ENCODE assay signal across 15 cellular contexts in genomic region chr22:50601669-50602337, GRCh38. TPM values are rescaled to one million over a fixed set of nuclear protein-coding genes. Genes with fewer than 3 reads are reported as not detected.
A peak's percentile ranks its signal among the peaks of the same experiment; 100 is the strongest.
DNase-seq lines count a peak whose midpoint lies in the region; ATAC-seq and TF ChIP-seq lines count a peak whose summit lies in the region.
"Had no signal": no experiment of that assay in that cellular context is flagged by ENCODE, and none has a peak within 500 bp of the region (broad histone marks: within the 10 kb centered on the region; RNA-seq: fewer than 3 reads in every experiment).

No MANE protein-coding gene starts in this region.

- H3T11ph ChIP-seq in H9 (ENCODE audit: low read length), result no peak overlapping the region

- H3K4me1 Mint-ChIP-seq in H9, result peaks cover 13 to 14% of the 10 kb centered on the region in 2 experiments
- H3K4me1 Mint-ChIP-seq in activated naive CD8-positive, alpha-beta T cell (ENCODE audit: low read depth), result peaks cover 15% of the 10 kb centered on the region

- no peak overlapping the region for H4K91ac ChIP-seq in H9 (ENCODE audit: insufficient read length, low read depth, low read length)

- H3K23ac ChIP-seq in H9 (ENCODE audit: insufficient read length, low read depth, low read length), result no peak overlapping the region

- TF ChIP-seq EP300 in neural cell (conservative IDR thresholded peaks at IDR 0.05; ENCODE audit: poor library complexity, severe bottlenecking), result no peak

- H3K36me3 ChIP-seq in neural cell (ENCODE audit: insufficient read depth, low read length), result no peaks in the 10 kb centered on the region
- H3K36me3 ChIP-seq: ascending aorta, SJSA1 had no signal

- no peak for ATAC-seq in GM18861 (IDR thresholded peaks at IDR 0.05; ENCODE audit: unreplicated experiment)

- no peak overlapping the region for H2BK5ac ChIP-seq in H9 (ENCODE audit: insufficient read length, low read length)

- H3K4me2 ChIP-seq in H9 (ENCODE audit: insufficient read depth, insufficient read length, low read length) (no peak overlapping the region), neural cell (ENCODE audit: low read length) (peak overlapping the region; percentile 41)

- H3K14ac ChIP-seq in H9 (ENCODE audit: insufficient read depth, low read length), result no peak overlapping the region

- H3K27ac ChIP-seq in H9 (ENCODE audit: insufficient read length, low read depth, low read length) (no peak overlapping the region), neural cell (ENCODE audit: low read length) (peak overlapping the region; percentile 73)
- H3K27ac ChIP-seq: ascending aorta, HL-60, SJSA1, testis had no signal

- H4K20me1 ChIP-seq in H9 (ENCODE audit: control insufficient read depth, insufficient read depth, insufficient read length) (no peaks in the 10 kb centered on the region), neural cell (ENCODE audit: insufficient read depth) (no peaks in the 10 kb centered on the region)

- H2BK15ac ChIP-seq in H9 (ENCODE audit: low read depth, low read length), result no peak overlapping the region

- H3K27me3 Mint-ChIP-seq in H9 (ENCODE audit: low read depth), result peaks cover 54% of the 10 kb centered on the region
- peaks cover 19% of the 10 kb centered on the region for H3K27me3 Mint-ChIP-seq in activated naive CD8-positive, alpha-beta T cell

- peak overlapping the region; percentile 93 for H3K4me3 ChIP-seq in neural cell (ENCODE audit: low read length)
- H3K4me3 ChIP-seq: SJSA1 had no signal

- H2AK5ac ChIP-seq in H9 (ENCODE audit: insufficient read length, low read length), result no peak overlapping the region

- no peaks in the 10 kb centered on the region; the same call in 1 of the 2 replicates for H3K4me1 ChIP-seq in H9 (ENCODE audit: insufficient read depth, low read length)
- H3K4me1 ChIP-seq: SJSA1 had no signal

- H3K9me2 ChIP-seq in neural cell (ENCODE audit: insufficient read depth, low read length), result no peaks in the 10 kb centered on the region

- no peak overlapping the region for H4K5ac ChIP-seq in H9 (ENCODE audit: insufficient read length, low read depth, low read length)

- no peaks in the 10 kb centered on the region; a peak in 1 of 5 replicates for H3K9me3 Mint-ChIP-seq in H9
- H3K9me3 Mint-ChIP-seq in activated naive CD8-positive, alpha-beta T cell (ENCODE audit: low read depth), result no peaks in the 10 kb centered on the region

- H3K9me3 ChIP-seq in H9 (ENCODE audit: control insufficient read depth, low read depth, low read length) (no peaks in the 10 kb centered on the region), neural cell (ENCODE audit: low read length) (no peaks in the 10 kb centered on the region)
- H3K9me3 ChIP-seq: ascending aorta, SJSA1, testis had no signal

- whole genome bisulfite sequencing in H9 (ENCODE audit: extremely low coverage, insufficient read length, low lambda C conversion rate), result no CpG with 5 or more reads among the region's 12 CpGs

- H3K56ac ChIP-seq in H9 (ENCODE audit: insufficient read length, low read depth, low read length), result no peak overlapping the region

- no peak overlapping the region for H2BK12ac ChIP-seq in H9 (ENCODE audit: insufficient read length, low read depth, low read length)

- H4K8ac ChIP-seq in H9 (replicated peaks; ENCODE audit: insufficient read length, low read depth, low read length), result no peak overlapping the region

- H3K9ac ChIP-seq in H9 (ENCODE audit: extremely low read depth, insufficient read length, low read length) (no peak overlapping the region), neural cell (ENCODE audit: low read length) (peak overlapping the region; percentile 89)

- no peaks in the 10 kb centered on the region for H3K36me3 Mint-ChIP-seq in H9 (ENCODE audit: insufficient read depth in 1 of 3, low read depth in 3 of 3)
- peaks cover 5% of the 10 kb centered on the region for H3K36me3 Mint-ChIP-seq in activated naive CD8-positive, alpha-beta T cell

- no peaks in the 10 kb centered on the region for H3K79me2 ChIP-seq in H9 (ENCODE audit: insufficient read depth, low read length)
- no peaks in the 10 kb centered on the region for H3K79me2 ChIP-seq in neural cell (replicated peaks; ENCODE audit: insufficient read depth, low read length)

- H3K18ac ChIP-seq in H9 (ENCODE audit: insufficient read length, low read depth, low read length), result no peak overlapping the region

- H3K4ac ChIP-seq in H9 (ENCODE audit: low read depth, low read length), result no peak overlapping the region

- no peak overlapping the region for H2BK120ac ChIP-seq in H9 (ENCODE audit: low read depth, low read length, poor library complexity, severe bottlenecking)

- H3K27ac Mint-ChIP-seq in H9, result peak overlapping the region in 1 of 3 experiments; percentile 23; a peak in 1 of 7 replicates
- no peak overlapping the region for H3K27ac Mint-ChIP-seq in activated naive CD8-positive, alpha-beta T cell

- no peaks in the 10 kb centered on the region for H3K79me1 ChIP-seq in H9 (ENCODE audit: insufficient read depth, low read depth, low read length, poor library complexity, severe bottlenecking)

- no peak overlapping the region for H2AFZ ChIP-seq in H9 (ENCODE audit: low read length)
- no peak overlapping the region for H2AFZ ChIP-seq in neural cell (ENCODE audit: low read depth, low read length)

- no peak overlapping the region for H2BK20ac ChIP-seq in H9 (ENCODE audit: low read depth, low read length, poor library complexity, severe bottlenecking)

- H3K4me3 Mint-ChIP-seq in H9, result peak overlapping the region; percentile 55 to 73
- peak overlapping the region; percentile 77 for H3K4me3 Mint-ChIP-seq in activated naive CD8-positive, alpha-beta T cell

- no peaks in the 10 kb centered on the region for H3F3A ChIP-seq in neural cell (ENCODE audit: insufficient read depth, low read length, poor library complexity, severe bottlenecking)

- TF ChIP-seq RAD21 in neural cell (conservative IDR thresholded peaks at IDR 0.05), result no peak

- peaks cover 3% of the 10 kb centered on the region for H3K23me2 ChIP-seq in H9 (ENCODE audit: insufficient read length, low read depth, low read length, poor library complexity, severe bottlenecking)

- peak; percentile 6 for DNase-seq in NCI-H2171 treated with DMSO at 0.1 percent for 48 hours (lab: John Stamatoyannopoulos, UW)
- DNase-seq in NCI-H2171 (lab: John Stamatoyannopoulos, UW), result no peak
- no peak for DNase-seq in H9
- DNase-seq in ureter (ENCODE audit: low spot score), result no peak
- no peak for DNase-seq in GOT3 (lab: John Stamatoyannopoulos, UW)
- DNase-seq: MM.1S, NCI-H510A treated with DMSO at 0.1 percent for 48 hours, testis had no signal

- H3K27me3 ChIP-seq in H9 (ENCODE audit: insufficient read depth, low read length), result peaks cover 4% of the 10 kb centered on the region; the same call in 1 of the 2 replicates
- no peaks in the 10 kb centered on the region for H3K27me3 ChIP-seq in neural cell (ENCODE audit: insufficient read depth, low read depth, low read length)
- H3K27me3 ChIP-seq: testis had no signal

- TF ChIP-seq CTCF in H9 (conservative IDR thresholded peaks at IDR 0.05), result no peak
- TF ChIP-seq CTCF in neural cell (IDR thresholded peaks at IDR 0.05; ENCODE audit: poor library complexity, severe bottlenecking), result no peak

TF ChIP-seq in neural cell, 6 proteins besides CTCF, POLR2A, EP300 and RAD21:
- no peak for TF ChIP-seq TAF1 (IDR thresholded peaks at IDR 0.05; ENCODE audit: low read depth)
- TF ChIP-seq REST (IDR thresholded peaks at IDR 0.05; ENCODE audit: borderline replicate concordance), result no peak
- no peak for TF ChIP-seq POLR2AphosphoS5 (IDR thresholded peaks at IDR 0.05)
- TF ChIP-seq MXI1 (conservative IDR thresholded peaks at IDR 0.05; ENCODE audit: poor library complexity, severe bottlenecking), result no peak
- TF ChIP-seq EZH2 (IDR thresholded peaks at IDR 0.05; ENCODE audit: borderline replicate concordance, insufficient read depth, low read length, poor library complexity, severe bottlenecking), result no peak
- TF ChIP-seq SMC3 (conservative IDR thresholded peaks at IDR 0.05; ENCODE audit: poor library complexity), result no peak

RNA-seq across cellular contexts. Expression of gene MAPK8IP2, which starts 1.2 kb away (rescaled TPM):
- total RNA-seq in H9 (2021) (5.7 and 5.9 TPM in 2 replicates), ureter (0.83 TPM)
- polyA plus RNA-seq in neural cell, result 48.0 and 54.5 TPM in 2 replicates
- 63.2 and 71.1 TPM in 2 replicates for polyA minus RNA-seq in neural cell
- total RNA-seq: ascending aorta had no signal

RNA-seq across cellular contexts. Expression of gene CHKB, which starts 19.2 kb away (rescaled TPM):
- total RNA-seq in H9 (2021), result 64.1 and 64.9 TPM in 2 replicates
- 170 and 173 TPM in 2 replicates for polyA plus RNA-seq in neural cell
- 43.5 and 47.5 TPM in 2 replicates for polyA minus RNA-seq in neural cell
- 98.0 TPM for total RNA-seq in ureter

RNA-seq across cellular contexts. Expression of gene CPT1B, which starts 23.6 kb away (rescaled TPM):
- 65.7 and 68.3 TPM in 2 replicates for total RNA-seq in H9 (2021)
- 72.4 and 75.1 TPM in 2 replicates for polyA plus RNA-seq in neural cell
- polyA minus RNA-seq in neural cell, result 14.6 and 17.9 TPM in 2 replicates
- total RNA-seq in ureter, result 62.3 TPM

RNA-seq across cellular contexts. Expression of gene ARSA, which starts 26.1 kb away (rescaled TPM):
- total RNA-seq in H9 (2021) (10.3 and 11.0 TPM in 2 replicates), ureter (61.9 TPM)
- 32.5 and 41.4 TPM in 2 replicates for polyA plus RNA-seq in neural cell
- polyA minus RNA-seq in neural cell, result 12.7 and 14.1 TPM in 2 replicates

RNA-seq across cellular contexts. Expression of gene SYCE3, which starts 39.1 kb away (rescaled TPM):
- 0.85 and 0.97 TPM in 2 replicates for total RNA-seq in H9 (2021)
- not detected in 2 replicates for polyA plus RNA-seq in neural cell
- polyA minus RNA-seq in neural cell, result not detected in 2 replicates
- total RNA-seq in ureter, result not detected
- total RNA-seq: ascending aorta, renal cortical epithelial cell, SJSA1 had no signal
